8 cellular contexts compared by ENCODE assay signal in the genomic region with DNA sequence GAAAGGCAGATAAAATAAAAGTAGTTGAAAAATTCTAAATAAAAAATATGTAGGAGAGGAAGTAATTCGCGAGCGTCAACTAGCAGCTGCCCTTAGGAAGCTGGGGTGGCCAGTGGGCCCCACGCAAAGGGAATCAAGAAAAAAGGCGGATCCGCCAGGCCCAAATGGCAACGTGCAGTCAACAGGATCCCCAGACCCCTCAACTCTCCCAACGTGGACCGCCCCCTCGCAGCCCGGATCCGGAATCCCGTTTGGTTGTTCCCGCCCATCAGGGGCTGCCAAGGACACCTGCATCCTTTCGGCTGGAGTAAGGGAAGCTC. TPM values are rescaled to one million over a fixed set of nuclear protein-coding genes. Genes with fewer than 3 reads are reported as not detected.
A peak's percentile ranks its signal among the peaks of the same experiment; 100 is the strongest.
DNase-seq lines count a peak whose midpoint lies in the region; ATAC-seq, FAIRE-seq and TF ChIP-seq lines count a peak whose summit lies in the region.

No MANE protein-coding gene starts in this region.

- no peaks in the 10 kb centered on the region for H3K27me3 ChIP-seq in A673 (replicated peaks; ENCODE audit: insufficient read depth, low read depth, low read length, poor library complexity)

- TF ChIP-seq CTCF in A673 (conservative IDR thresholded peaks at IDR 0.05; ENCODE audit: low read depth, low read length) (no peak), MCF 10A (IDR thresholded peaks at IDR 0.05; ENCODE audit: unreplicated experiment) (no peak), lower leg skin (IDR thresholded peaks at IDR 0.05) (no peak)

- H3K9me3 Mint-ChIP-seq in MCF 10A (ENCODE audit: unreplicated experiment) = no peaks in the 10 kb centered on the region

- H3K4me1 ChIP-seq in A673 (ENCODE audit: insufficient read depth, low read length, poor library complexity, severe bottlenecking) (peaks cover 7% of the 10 kb centered on the region), urinary bladder (ENCODE audit: insufficient read depth) (no peaks in the 10 kb centered on the region)

- DNase-seq in A673 (ENCODE audit: low spot score) (no peak), GM19239 (ENCODE audit: insufficient read length, low spot score) (peak; percentile 2), MCF 10A (ENCODE audit: unreplicated experiment) (no peak), lower leg skin (ENCODE audit: low spot score in 2 of 2) (no peak)
- no peak for DNase-seq in activated CD8-positive, alpha-beta memory T cell treated with anti-CD3 and anti-CD28 coated beads, Interleukin-2, amount 50 U/mL, for 4 hours
- no peak for DNase-seq in stimulated activated CD4-positive, alpha-beta T cell treated with anti-CD3 and anti-CD28 coated beads, Interleukin-12 subunit alpha, Interleukin-12 subunit beta, amount 100 ng/mL, for 4 hours

- H3K27ac ChIP-seq in A673 (ENCODE audit: low read depth, low read length, poor library complexity, severe bottlenecking) (no peak overlapping the region), urinary bladder (ENCODE audit: low read depth) (no peak overlapping the region)

- intact Hi-C loops in A673 (cut with micrococcal nuclease; ENCODE audit: unreplicated experiment) = no loop called here
- intact Hi-C loops in MCF 10A (cut with micrococcal nuclease) = loop anchor here (2.0 to 5.0 kb wide), 2 partner anchors 40 to 121 kb away; a partner anchor contains a TSS
- intact Hi-C loops in lower leg skin (cut with DNase I; ENCODE audit: low total_unique reads) = no loop called here

- FAIRE-seq in GM19239 (lab: Jason Lieb, UNC) = no peak

- TF ChIP-seq POLR2A in lower leg skin (IDR thresholded peaks at IDR 0.05) = no peak

- peak overlapping the region; percentile 99 for H3K27ac Mint-ChIP-seq in MCF 10A (ENCODE audit: low read depth, unreplicated experiment)

- no peaks in the 10 kb centered on the region for H3K9me3 ChIP-seq in A673 (ENCODE audit: low read depth, low read length, poor library complexity, severe bottlenecking)

- peak overlapping the region; percentile 98 for H3K4me3 Mint-ChIP-seq in MCF 10A (ENCODE audit: unreplicated experiment)

- CTCF ChIA-PET in A673 (lab: Charles Lee) (interaction anchor here (0.5 to 1.0 kb wide), 2 partner anchors 81 to 790 kb away, joined by 3 read pairs; no protein-coding TSS in a partner anchor), MCF 10A (lab: Yijun Ruan, JAX) (interaction anchor here (0.6 to 2.2 kb wide), 9 partner anchors 11 to 1446 kb away, joined by 3 to 8 read pairs (median 3); a partner anchor contains a TSS)

- H3K4me1 Mint-ChIP-seq in MCF 10A (ENCODE audit: insufficient read depth, unreplicated experiment) = no peaks in the 10 kb centered on the region

- ATAC-seq in HG03571 (IDR thresholded peaks at IDR 0.05; ENCODE audit: unreplicated experiment) = peak; percentile 4

- peaks cover 3% of the 10 kb centered on the region for H3K36me3 ChIP-seq in A673 (ENCODE audit: insufficient read depth, low read length, poor library complexity, severe bottlenecking)
- H3K36me3 ChIP-seq in urinary bladder (ENCODE audit: insufficient read depth) = no peaks in the 10 kb centered on the region

- H3K36me3 Mint-ChIP-seq in MCF 10A (ENCODE audit: insufficient read depth, unreplicated experiment) = peaks cover 6% of the 10 kb centered on the region

- H3K4me3 ChIP-seq in A673 (ENCODE audit: low read depth, low read length, poor library complexity, severe bottlenecking) (peak overlapping the region; percentile 94), lower leg skin (ENCODE audit: low read depth, poor library complexity, severe bottlenecking) (peak overlapping the region; percentile 90), urinary bladder (ENCODE audit: low read depth, low read length) (peak overlapping the region; percentile 79)

- BruUV-seq in A673 (replicated peaks; lab: Mats Ljungman, UMichigan) = no TSS peak
- TSS peak; percentile 58 for BruUV-seq in MCF 10A (replicated peaks; lab: Mats Ljungman, UMichigan)

- POLR2A ChIA-PET in A673 (lab: Charles Lee; ENCODE audit: low non-redundant PET) (interaction anchor here (0.6 kb wide), 1 partner anchor 1199 kb away, joined by 3 read pairs; no protein-coding TSS in a partner anchor), MCF 10A (lab: Yijun Ruan, JAX) (interaction anchor here (0.6 to 6.4 kb wide), 27 partner anchors 8 to 1586 kb away, joined by 3 to 108 read pairs (median 7); a partner anchor contains a TSS)

- H3K27me3 Mint-ChIP-seq in MCF 10A (ENCODE audit: insufficient read depth, unreplicated experiment) = no peaks in the 10 kb centered on the region

- 0 to 1% methylated on average over 10 to 15 of the region's 15 CpGs for WGBS in lower leg skin, 2 donors
- under 1% methylated on average over 15 of the region's 15 CpGs for WGBS in urinary bladder

RNA-seq across cellular contexts. Expression of a gene that starts 0.3 kb away (rescaled TPM):
- total RNA-seq in A673 (2021) (3.9 and 4.4 TPM in 2 replicates), MCF 10A (2022) (2.5 and 3.0 TPM in 2 replicates), lower leg skin (1 to 10 TPM in 3 of 4 donors, under 1 TPM in 1; 0.53 to 6.1 (median 4.3) TPM), urinary bladder (3.1 TPM)
- polyA plus RNA-seq in urinary bladder = 1.7 TPM

RNA-seq across cellular contexts. Expression of a gene that starts 0.7 kb away (rescaled TPM):
- total RNA-seq in A673 (2021) (18.1 and 22.1 TPM in 2 replicates), MCF 10A (2022) (11.2 and 15.1 TPM in 2 replicates), lower leg skin (10 to 100 TPM in 2 of 4 donors, 1 to 10 TPM in 2; 5.3 to 10.6 (median 8.7) TPM), urinary bladder (18.7 TPM)
- polyA plus RNA-seq in urinary bladder = 8.1 TPM

RNA-seq across cellular contexts. Expression of a gene that starts 30.5 kb away (rescaled TPM):
- total RNA-seq in A673 (2021) (20.1 and 20.3 TPM in 2 replicates), MCF 10A (2022) (6.8 and 7.3 TPM in 2 replicates), lower leg skin (10 to 100 TPM; 14.2 to 26.1 (median 19.4) TPM), urinary bladder (21.9 TPM)
- polyA plus RNA-seq in urinary bladder = 9.3 TPM

RNA-seq across cellular contexts. Expression of a gene that starts 41.2 kb away (rescaled TPM):
- total RNA-seq in A673 (2021) (55.6 and 55.9 TPM in 2 replicates), MCF 10A (2022) (139 TPM in 2 replicates), lower leg skin (10 to 100 TPM; 32.5 to 43.9 (median 41.3) TPM), urinary bladder (31.9 TPM)
- 15.1 TPM for polyA plus RNA-seq in urinary bladder
